ENCODE assay signal across 15 cellular contexts in genomic region chr7:93150200-93150835, GRCh38.
A peak's percentile ranks its signal among the peaks of the same experiment; 100 is the strongest.
DNase-seq lines count a peak whose midpoint lies in the region; ATAC-seq, FAIRE-seq and TF ChIP-seq lines count a peak whose summit lies in the region.
"Had no signal": no experiment of that assay in that cellular context is flagged by ENCODE, and none has a peak within 500 bp of the region (broad histone marks: within the 10 kb centered on the region; RNA-seq: fewer than 3 reads in every experiment).

No MANE protein-coding gene starts in this region.

- H3K4me3 Mint-ChIP-seq in stimulated activated naive B cell treated with anti-CD40 and anti-IgM and Interleukin-4, amounts not matched to agents 10 μg/mL and 1 μg/mL and 100 μg/mL, for 72 hours, result no peak overlapping the region

- no peaks in the 10 kb centered on the region for H3K27me3 Mint-ChIP-seq in stimulated activated naive B cell treated with anti-CD40 and anti-IgM and Interleukin-4, amounts not matched to agents 10 μg/mL and 1 μg/mL and 100 μg/mL, for 72 hours

- ATAC-seq in stimulated activated naive B cell treated with anti-CD40 and anti-IgM and Interleukin-4, amounts not matched to agents 10 μg/mL and 1 μg/mL and 100 μg/mL, for 72 hours (replicated peaks), result peak in 1 of 2 donors; percentile 30
- ATAC-seq in GM21576 (IDR thresholded peaks at IDR 0.05; ENCODE audit: unreplicated experiment), result no peak

- TF ChIP-seq CTCF in fibroblast of mammary gland (conservative IDR thresholded peaks at IDR 0.05; ENCODE audit: control insufficient read depth, insufficient read depth, low read depth, low read length), result no peak

- peak; percentile 9 for DNase-seq in SKM-1 treated with dmso at 0.1 percent for 144 hours (lab: John Stamatoyannopoulos, UW; ENCODE audit: unreplicated experiment)
- no peak for DNase-seq in SKM-1 (lab: John Stamatoyannopoulos, UW; ENCODE audit: unreplicated experiment)
- peak; percentile 66 for DNase-seq in RCC 7860 (ENCODE audit: low spot score)
- peak; percentile 52 for DNase-seq in fibroblast of mammary gland (ENCODE audit: low read depth)
- no peak for DNase-seq in stimulated activated naive B cell treated with anti-CD40 and anti-IgM and Interleukin-4, amounts not matched to agents 10 μg/mL and 1 μg/mL and 100 μg/mL, for 72 hours
- DNase-seq in RPMI8226, result no peak
- no peak for DNase-seq in NCI-H2081 treated with DMSO at 0.1 percent for 48 hours (lab: John Stamatoyannopoulos, UW)
- DNase-seq: 8988T; activated CD8-positive, alpha-beta memory T cell treated with anti-CD3 and anti-CD28 coated beads, Interleukin-2, amount 50 U/mL, for 4 hours; GF-D8; NCI-H1930; stimulated activated naive CD4-positive, alpha-beta T cell had no signal

- H3K4me1 Mint-ChIP-seq in stimulated activated naive B cell treated with anti-CD40 and anti-IgM and Interleukin-4, amounts not matched to agents 10 μg/mL and 1 μg/mL and 100 μg/mL, for 72 hours, result peaks cover 19 to 43% of the 10 kb centered on the region in 2 donors

- H3K4me3 ChIP-seq in fibroblast of mammary gland (ENCODE audit: control insufficient read depth, low read depth, low read length), result no peak overlapping the region
- H3K4me3 ChIP-seq: ascending aorta, PC-9 had no signal

- FAIRE-seq in RCC 7860 (lab: Jason Lieb, UNC), result peak; percentile 79

- peaks cover 0 to 2% of the 10 kb centered on the region in 2 donors for H3K36me3 Mint-ChIP-seq in stimulated activated naive B cell treated with anti-CD40 and anti-IgM and Interleukin-4, amounts not matched to agents 10 μg/mL and 1 μg/mL and 100 μg/mL, for 72 hours

- peak overlapping the region; percentile 70 for H3K27ac Mint-ChIP-seq in stimulated activated naive B cell treated with anti-CD40 and anti-IgM and Interleukin-4, amounts not matched to agents 10 μg/mL and 1 μg/mL and 100 μg/mL, for 72 hours

- no peaks in the 10 kb centered on the region for H3K9me3 Mint-ChIP-seq in stimulated activated naive B cell treated with anti-CD40 and anti-IgM and Interleukin-4, amounts not matched to agents 10 μg/mL and 1 μg/mL and 100 μg/mL, for 72 hours

Comparison
In these comparisons a context has a peak if more than half of its experiments do, and no peak if none do; other contexts are left out.
1. DNase-seq: peak in SKM-1 treated with dmso at 0.1 percent for 144 hours (single experiment), RCC 7860 (single experiment) and fibroblast of mammary gland (single experiment); none in SKM-1 (single experiment), stimulated activated naive B cell treated with anti-CD40 and anti-IgM and Interleukin-4, amounts not matched to agents 10 μg/mL and 1 μg/mL and 100 μg/mL, for 72 hours (single experiment), RPMI8226 (single experiment) and NCI-H2081 treated with DMSO at 0.1 percent for 48 hours (single experiment).